In the genomic region with DNA sequence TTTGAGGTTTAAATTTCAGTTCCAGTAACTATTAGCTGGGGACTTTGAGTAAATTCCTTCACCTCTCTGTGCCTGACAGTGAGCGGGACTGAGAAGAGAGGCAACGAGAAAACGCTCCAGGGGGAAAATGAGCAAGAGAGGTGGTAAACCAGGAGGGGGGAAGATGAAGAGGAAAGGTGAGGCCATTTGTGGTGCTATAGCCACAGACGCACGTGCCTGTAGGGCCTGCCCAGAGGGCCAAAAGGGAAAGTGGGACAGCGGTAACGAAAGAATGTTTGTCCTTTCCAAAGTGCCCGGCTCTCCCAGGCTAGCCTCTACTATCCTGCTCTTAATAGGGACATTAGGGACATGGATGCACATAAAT, we compare ENCODE assay signal across 25 cellular contexts.
DNase-seq lines count a peak whose midpoint lies in the region; ATAC-seq and TF ChIP-seq lines count a peak whose summit lies in the region.
"Had no signal": no experiment of that assay in that cellular context is flagged by ENCODE, and none has a peak within 500 bp of the region (broad histone marks: within the 10 kb centered on the region; RNA-seq: fewer than 3 reads in every experiment).

No MANE protein-coding gene starts in this region.

- H3K27ac Mint-ChIP-seq in glutamatergic neuron (ENCODE audit: unreplicated experiment), result no peak overlapping the region
- H3K27ac Mint-ChIP-seq: CD4-positive, alpha-beta memory T cell had no signal

- 83% methylated on average over 8 of the region's 8 CpGs for WGBS in right cardiac atrium
- WGBS in sigmoid colon, 2 donors, result 91 to 95% methylated on average over 8 of the region's 8 CpGs

- in situ Hi-C loops in Panc1 (cut with HindIII; ENCODE audit: low pct_unique_long_range_greater_than_20kb, low sequenced_read_pairs), result no loop called here

- peaks cover 11% of the 10 kb centered on the region for H3K9me3 Mint-ChIP-seq in glutamatergic neuron (ENCODE audit: unreplicated experiment)

- POLR2A ChIA-PET in Panc1 (lab: Charles Lee) (no interaction called here), HEK293T (lab: Yijun Ruan, JAX) (no interaction called here)

- no peak overlapping the region for H3K4me3 ChIP-seq in Panc1 (ENCODE audit: low read depth in 2 of 2, low read length in 2 of 2)
- no peak overlapping the region for H3K4me3 ChIP-seq in right cardiac atrium (ENCODE audit: low read length)
- no peak overlapping the region for H3K4me3 ChIP-seq in sigmoid colon
- H3K4me3 ChIP-seq: K562, SJSA1 had no signal

- H3K4me3 Mint-ChIP-seq in glutamatergic neuron (ENCODE audit: unreplicated experiment), result no peak overlapping the region
- H3K4me3 Mint-ChIP-seq: CD4-positive, alpha-beta memory T cell had no signal

- H3K9me3 ChIP-seq in Panc1 (ENCODE audit: control insufficient read depth, insufficient read depth, low read depth, low read length), result no peaks in the 10 kb centered on the region
- H3K9me3 ChIP-seq in right cardiac atrium (ENCODE audit: control insufficient read depth, low read length), result no peaks in the 10 kb centered on the region
- H3K9me3 ChIP-seq in sigmoid colon, result no peaks in the 10 kb centered on the region
- H3K9me3 ChIP-seq: SJSA1 had no signal

- no peaks in the 10 kb centered on the region for H3K27me3 ChIP-seq in Panc1 (ENCODE audit: control insufficient read depth, insufficient read depth, low read length)
- no peaks in the 10 kb centered on the region for H3K27me3 ChIP-seq in right cardiac atrium (ENCODE audit: control insufficient read depth, insufficient read depth)
- no peaks in the 10 kb centered on the region for H3K27me3 ChIP-seq in sigmoid colon
- H3K27me3 ChIP-seq: SJSA1 had no signal

- peak; percentile 60 for DNase-seq in ELF-1 (ENCODE audit: low read depth, low spot score)
- DNase-seq in Panc1 (ENCODE audit: low read depth, low spot score), result no peak
- DNase-seq in right cardiac atrium, result no peak
- no peak for DNase-seq in sigmoid colon
- no peak for DNase-seq in DMS 273 (lab: John Stamatoyannopoulos, UW; ENCODE audit: unreplicated experiment)
- no peak for DNase-seq in glutamatergic neuron
- no peak for DNase-seq in HEK293T (ENCODE audit: extremely low spot score)
- DNase-seq in SIG-M5 (lab: John Stamatoyannopoulos, UW), result no peak
- DNase-seq: CD4-positive, alpha-beta memory T cell; COR-L47; DMS 273 treated with DMSO at 0.1 percent for 48 hours; GF-D8; HCEC 1CT; Kasumi-1; NCI-H1092 treated with DMSO at 0.1 percent for 48 hours; NCI-H1436; NCI-H187; NCI-H2081 treated with DMSO at 0.1 percent for 48 hours; NCI-H2171; NCI-H226; NCI-H510A; NCI-H69 had no signal

- TF ChIP-seq EP300 in sigmoid colon (IDR thresholded peaks at IDR 0.05), result no peak

- H3K4me1 Mint-ChIP-seq in glutamatergic neuron (ENCODE audit: low read depth, unreplicated experiment), result peaks cover 6% of the 10 kb centered on the region
- H3K4me1 Mint-ChIP-seq: CD4-positive, alpha-beta memory T cell had no signal

- no peak for TF ChIP-seq POLR2A in sigmoid colon (IDR thresholded peaks at IDR 0.05)

- H3K36me3 Mint-ChIP-seq in glutamatergic neuron (ENCODE audit: unreplicated experiment), result peaks cover 12% of the 10 kb centered on the region
- H3K36me3 Mint-ChIP-seq: CD4-positive, alpha-beta memory T cell had no signal

- no TSS peak for BruUV-seq in Panc1 (replicated peaks; lab: Mats Ljungman, UMichigan)

- TF ChIP-seq CTCF in Panc1 (IDR thresholded peaks at IDR 0.05), result no peak
- no peak for TF ChIP-seq CTCF in sigmoid colon (IDR thresholded peaks at IDR 0.05)
- no peak for TF ChIP-seq CTCF in glutamatergic neuron (IDR thresholded peaks at IDR 0.05; ENCODE audit: partially characterized antibody, unreplicated experiment)

- CTCF ChIA-PET in Panc1 (lab: Charles Lee) (no interaction called here), HEK293T (lab: Yijun Ruan, JAX) (no interaction called here)

- H3K36me3 ChIP-seq in Panc1 (ENCODE audit: control insufficient read depth, insufficient read depth, low read length), result no peaks in the 10 kb centered on the region
- no peaks in the 10 kb centered on the region for H3K36me3 ChIP-seq in sigmoid colon
- H3K36me3 ChIP-seq: SJSA1 had no signal

- intact Hi-C loops in Panc1 (cut with micrococcal nuclease; ENCODE audit: unreplicated experiment), result no loop called here
- intact Hi-C loops in right cardiac atrium (cut with DNase I), result loop anchor here in 2 of 4 donors (10.0 kb wide), 1 partner anchor 98 kb away; the partner anchor contains the start of gene BMP7 (in 2 of the 2)
- intact Hi-C loops in sigmoid colon (cut with DNase I), result no loop called here

- peaks cover 2% of the 10 kb centered on the region for H3K27me3 Mint-ChIP-seq in glutamatergic neuron (ENCODE audit: unreplicated experiment)

- H3K4me1 ChIP-seq in Panc1 (ENCODE audit: control insufficient read depth, insufficient read depth, low read length) (peaks cover 18% of the 10 kb centered on the region), right cardiac atrium (ENCODE audit: control insufficient read depth, insufficient read depth, low read length) (no peaks in the 10 kb centered on the region), sigmoid colon (peaks cover 0 to 24% (median 16%) of the 10 kb centered on the region in 4 donors)

- H3K27ac ChIP-seq in Panc1 (ENCODE audit: low read length), result peak overlapping the region; percentile 68
- H3K27ac ChIP-seq in right cardiac atrium (ENCODE audit: low read length), result peak overlapping the region; percentile 62
- H3K27ac ChIP-seq in sigmoid colon, result peak overlapping the region in 3 of 4 donors; percentile 70 to 77 (median 72)
- H3K27ac ChIP-seq: RWPE1, SJSA1 had no signal

- ATAC-seq in Panc1 (no peak), right cardiac atrium (no peak)
- ATAC-seq: K562 had no signal

TF ChIP-seq in HEK293T, 16 proteins besides CTCF, POLR2A, EP300 and RAD21:
- no peak for TF ChIP-seq NFRKB (IDR thresholded peaks at IDR 0.05)
- no peak for TF ChIP-seq ZNF384 (IDR thresholded peaks at IDR 0.05)
- no peak for TF ChIP-seq HDGF (IDR thresholded peaks at IDR 0.05; ENCODE audit: borderline replicate concordance)
- TF ChIP-seq ARNT (IDR thresholded peaks at IDR 0.05), result no peak
- no peak for TF ChIP-seq PKNOX1 (IDR thresholded peaks at IDR 0.05)
- no peak for TF ChIP-seq TARDBP (IDR thresholded peaks at IDR 0.05)
